In the genomic region with DNA sequence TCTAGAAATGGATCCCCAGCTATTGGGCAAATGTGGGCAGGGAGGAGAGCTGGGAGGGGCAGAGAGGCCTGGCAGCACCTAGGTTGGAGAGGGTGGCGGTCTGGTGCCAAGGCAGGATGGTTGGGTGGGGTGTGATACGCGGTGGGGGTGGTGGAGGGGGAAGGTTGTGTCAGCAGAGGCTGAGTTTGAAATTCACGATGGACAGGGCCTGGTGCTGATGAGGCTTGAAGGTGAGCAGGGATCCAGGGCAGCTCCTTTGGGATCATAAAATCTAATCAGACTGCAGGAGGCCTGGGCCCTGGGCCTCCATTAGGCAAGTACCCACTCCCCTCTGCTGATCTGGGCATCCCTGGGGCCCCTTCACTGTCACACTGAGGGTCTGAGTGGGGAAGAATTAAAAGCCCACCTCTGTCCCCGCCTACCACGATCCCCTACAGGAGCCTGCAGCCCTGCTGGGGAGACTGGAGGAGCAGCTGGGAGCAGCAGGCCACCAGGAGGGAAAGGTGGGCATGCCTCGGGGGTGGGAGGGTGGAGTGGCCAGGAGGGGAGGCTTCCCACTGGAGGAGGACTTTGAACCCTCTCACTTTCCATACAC, we compare ENCODE assay signal across 24 cellular contexts. TPM values are rescaled to one million over a fixed set of nuclear protein-coding genes. Genes with fewer than 3 reads are reported as not detected.
"Had no signal": no experiment of that assay in that cellular context is flagged by ENCODE, and none has a peak within 500 bp of the region (broad histone marks: within the 10 kb centered on the region; RNA-seq: fewer than 3 reads in every experiment).

No MANE protein-coding gene starts in this region.

- DNase-seq: activated CD4-positive, alpha-beta memory T cell treated with anti-CD3 and anti-CD28 coated beads for 36 hours; activated CD4-positive, alpha-beta T cell treated with anti-CD3 and anti-CD28 coated beads for 48 hours; activated CD4-positive, CD25-positive, alpha-beta regulatory T cell; activated gamma-delta T cell; activated T-cell treated with anti-CD3 and anti-CD28 coated beads, Interleukin-2, amount 50 U/mL, for 72 hours; caudate nucleus; effector CD4-positive, alpha-beta T cell; heart right ventricle; islet precursor cell; left cardiac atrium; ovary; psoas muscle; stimulated activated CD4-positive, alpha-beta T cell treated with anti-CD3 and anti-CD28 coated beads, Interleukin-1b, Interleukin-23, amount 100 ng/mL, for 48 hours had no signal

- H3K9me3 ChIP-seq: heart right ventricle, neutrophil, ovary, psoas muscle, right atrium auricular region, thoracic aorta had no signal

- H3K27ac ChIP-seq: heart right ventricle, neutrophil, ovary, psoas muscle, right atrium auricular region, thoracic aorta had no signal

- H3K4me3 ChIP-seq: heart right ventricle, ovary, psoas muscle, right atrium auricular region, thoracic aorta had no signal

- H3K27me3 ChIP-seq: ovary, right atrium auricular region had no signal

- H3K4me1 ChIP-seq: heart right ventricle, psoas muscle, right atrium auricular region had no signal

- H3K36me3 ChIP-seq: heart right ventricle, neutrophil, ovary, right atrium auricular region, thoracic aorta had no signal

RNA-seq across cellular contexts. Expression of a gene that starts 24.0 kb away (rescaled TPM):
- total RNA-seq: activated CD4-positive, alpha-beta memory T cell treated with anti-CD3 and anti-CD28 coated beads for 36 hours; activated naive CD4-positive, alpha-beta T cell treated with anti-CD3 and anti-CD28 coated beads, Interleukin-2, amount 50 U/mL, for 72 hours; activated T-cell treated with anti-CD3 and anti-CD28 coated beads, Interleukin-2, amount 50 U/mL, for 72 hours; aorta; epithelial cell of proximal tubule; fibroblast of villous mesenchyme; heart right ventricle; left cardiac atrium; lower leg skin; myocyte; psoas muscle; right atrium auricular region; skeletal muscle tissue; thoracic aorta had no signal
- polyA plus RNA-seq: adipose tissue, aorta, heart right ventricle, ovary, psoas muscle had no signal
